In genomic region chr11:65569973-65570918, GRCh38 we compare ENCODE assay signal across 1 cellular context.
A peak's percentile ranks its signal among the peaks of the same experiment; 100 is the strongest.
TF ChIP-seq lines count a peak whose summit lies in the region.

Gene ZNRD2 (plus strand): TSS chr11:65570477. CDS start chr11:65570492, 15 bp downstream.

TF ChIP-seq in GM12878, 131 proteins besides CTCF, POLR2A, EP300 and RAD21 (continued from another document and continues in another):
- TF ChIP-seq ZBTB11 (CRISPR knock-in tag; IDR thresholded peaks at IDR 0.05) = peak; percentile 73
- TF ChIP-seq NR2C2 (IDR thresholded peaks at IDR 0.05; ENCODE audit: borderline replicate concordance, control insufficient read depth, insufficient read length, low read depth) = no peak
- TF ChIP-seq RELA (IDR thresholded peaks at IDR 0.05; ENCODE audit: borderline replicate concordance, partially characterized antibody) = no peak
- TF ChIP-seq BHLHE40 (IDR thresholded peaks at IDR 0.05; ENCODE audit: borderline replicate concordance in 1 of 2, low read depth in 2 of 2, low read length in 1 of 2) = peak; percentile 65 to 66; a peak in 3 of 4 replicates
- peak; percentile 96 for TF ChIP-seq IKZF1 (conservative IDR thresholded peaks at IDR 0.05)
- TF ChIP-seq RAD51 (IDR thresholded peaks at IDR 0.05) = no peak
- no peak for TF ChIP-seq PRDM15 (CRISPR knock-in tag; IDR thresholded peaks at IDR 0.05)
- TF ChIP-seq CHD2 (IDR thresholded peaks at IDR 0.05; ENCODE audit: borderline replicate concordance, low read depth, low read length) = peak; percentile 69; the same call in 1 of the 2 replicates
- TF ChIP-seq CBX3 (IDR thresholded peaks at IDR 0.05; ENCODE audit: borderline replicate concordance, low read depth) = no peak
- TF ChIP-seq FOXM1 (IDR thresholded peaks at IDR 0.05; ENCODE audit: low read depth, low read length) = no peak
- peak; percentile 91 for TF ChIP-seq SIN3A (IDR thresholded peaks at IDR 0.05; ENCODE audit: low read depth, low read length)
- peak; percentile 27; the same call in 1 of the 2 replicates for TF ChIP-seq STAT1 (conservative IDR thresholded peaks at IDR 0.05)
- TF ChIP-seq ASH2L (IDR thresholded peaks at IDR 0.05; ENCODE audit: borderline replicate concordance, low read depth) = no peak
- TF ChIP-seq MEF2B (IDR thresholded peaks at IDR 0.05; ENCODE audit: partially characterized antibody, poor library complexity, severe bottlenecking) = peak; percentile 95
- TF ChIP-seq PAX5 (IDR thresholded peaks at IDR 0.05; ENCODE audit: borderline replicate concordance, low read depth, low read length) = peak; percentile 40
- no peak; the same call in 1 of the 2 replicates for TF ChIP-seq ELK1 (IDR thresholded peaks at IDR 0.05; ENCODE audit: low read depth, low read length)
- TF ChIP-seq CUX1 (IDR thresholded peaks at IDR 0.05; ENCODE audit: insufficient replicate concordance, low read depth, low read length) = no peak
- TF ChIP-seq TCF12 (IDR thresholded peaks at IDR 0.05; ENCODE audit: low read depth, low read length) = no peak
- no peak for TF ChIP-seq SUPT20H (IDR thresholded peaks at IDR 0.05; ENCODE audit: borderline replicate concordance, control insufficient read depth, low read depth, low read length)
- TF ChIP-seq ZBTB4 (CRISPR knock-in tag; IDR thresholded peaks at IDR 0.05) = no peak
- TF ChIP-seq NKRF (conservative IDR thresholded peaks at IDR 0.05) = peak; percentile 76; the same call in 1 of the 2 replicates
- peak; percentile 49 to 80; a peak in 2 of 4 replicates for TF ChIP-seq IKZF2 (IDR thresholded peaks at IDR 0.05)
- TF ChIP-seq BMI1 (IDR thresholded peaks at IDR 0.05; ENCODE audit: borderline replicate concordance) = peak; percentile 29; the same call in 1 of the 2 replicates
- peak; percentile 6 for TF ChIP-seq SMAD1 (IDR thresholded peaks at IDR 0.05; ENCODE audit: low read depth, partially characterized antibody)
- no peak; the same call in none of the 2 replicates for TF ChIP-seq WRNIP1 (IDR thresholded peaks at IDR 0.05; ENCODE audit: borderline replicate concordance, low read depth, low read length)
- TF ChIP-seq SMAD5 (IDR thresholded peaks at IDR 0.05; ENCODE audit: low read depth) = no peak
- no peak for TF ChIP-seq ZBTB33 (IDR thresholded peaks at IDR 0.05)
- TF ChIP-seq USF2 (IDR thresholded peaks at IDR 0.05; ENCODE audit: borderline replicate concordance, low read depth, low read length) = no peak
- TF ChIP-seq RBBP5 (conservative IDR thresholded peaks at IDR 0.05) = no peak
- peak; percentile 30; the same call in 2 of the 3 replicates for TF ChIP-seq POU2F2 (IDR thresholded peaks at IDR 0.05; ENCODE audit: borderline replicate concordance, low read depth, low read length)
- TF ChIP-seq ZNF274 (IDR thresholded peaks at IDR 0.05; ENCODE audit: insufficient read depth, insufficient read length) = no peak
- peak; percentile 79 for TF ChIP-seq NR2C1 (IDR thresholded peaks at IDR 0.05)
- TF ChIP-seq YBX1 (IDR thresholded peaks at IDR 0.05) = no peak
- no peak for TF ChIP-seq BACH1 (IDR thresholded peaks at IDR 0.05; ENCODE audit: borderline replicate concordance)
- TF ChIP-seq RB1 (IDR thresholded peaks at IDR 0.05; ENCODE audit: borderline replicate concordance) = no peak; the same call in 1 of the 2 replicates
